In the genomic region with DNA sequence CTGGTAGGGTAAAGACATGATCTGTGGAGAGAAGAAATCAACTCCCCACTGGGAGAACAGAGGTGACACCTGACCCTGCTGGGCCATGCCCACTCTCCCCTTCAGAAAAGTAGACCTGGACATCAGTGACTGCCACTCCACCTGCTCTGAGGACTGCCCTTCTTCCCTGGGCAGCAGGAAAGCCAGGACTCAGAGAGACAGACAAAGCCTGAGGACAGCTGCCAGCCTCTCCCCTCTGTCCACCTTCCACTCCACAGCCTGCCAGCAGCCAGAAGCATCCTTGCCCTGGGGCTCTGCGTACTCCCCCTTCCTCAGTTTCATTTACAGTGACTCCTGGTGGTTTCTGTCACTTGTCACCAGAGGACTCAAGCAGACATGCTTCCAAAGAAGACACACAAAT, we compare ENCODE assay signal across 21 cellular contexts. TPM values are rescaled to one million over a fixed set of nuclear protein-coding genes. Genes with fewer than 3 reads are reported as not detected.
DNase-seq lines count a peak whose midpoint lies in the region; ATAC-seq and TF ChIP-seq lines count a peak whose summit lies in the region.
"Had no signal": no experiment of that assay in that cellular context is flagged by ENCODE, and none has a peak within 500 bp of the region (broad histone marks: within the 10 kb centered on the region; RNA-seq: fewer than 3 reads in every experiment).

No MANE protein-coding gene starts in this region.

- H3K4ac ChIP-seq in neuronal stem cell (ENCODE audit: low read length), result no peak overlapping the region

- DNase-seq in cardiac septum (ENCODE audit: low spot score), result peak; percentile 66
- DNase-seq in left cardiac atrium, result no peak
- no peak for DNase-seq in central memory CD8-positive, alpha-beta T cell (ENCODE audit: low spot score in 2 of 2)
- DNase-seq in neuronal stem cell (ENCODE audit: low spot score), result no peak
- DNase-seq in substantia nigra (lab: John Stamatoyannopoulos, UW), result no peak
- DNase-seq in dorsolateral prefrontal cortex, result no peak
- DNase-seq in DMS79 (lab: John Stamatoyannopoulos, UW), result no peak
- no peak for DNase-seq in HCEC 1CT
- DNase-seq: activated naive CD4-positive, alpha-beta T cell treated with anti-CD3 and anti-CD28 coated beads, Interleukin-2, amount 10 ng/mL, durations not matched to agents 7 days and 5 days; activated T-cell treated with anti-CD3 and anti-CD28 coated beads, Interleukin-2, amount 50 U/mL, for 48 hours; GOT3; Karpas-422; NCI-H1694; NCI-H2171 treated with DMSO at 0.1 percent for 48 hours; NCI-H524 treated with DMSO at 0.1 percent for 48 hours; transverse colon had no signal

- no peak overlapping the region for H3K4me3 ChIP-seq in neuronal stem cell (ENCODE audit: low read length in 2 of 2)
- H3K4me3 ChIP-seq in dorsolateral prefrontal cortex, result no peak overlapping the region
- H3K4me3 ChIP-seq: BLaER1, Peyer's patch, transverse colon had no signal

- no CpG with 5 or more reads among the region's 1 CpG for WGBS in neuronal stem cell (ENCODE audit: extremely low coverage in 2 of 2, insufficient read length in 2 of 2, insufficient replicate concordance in 1 of 2), 2 donors

- no peak for ATAC-seq in left cardiac atrium
- ATAC-seq in central memory CD8-positive, alpha-beta T cell (replicated peaks; ENCODE audit: extremely low read depth, poor library complexity, severe bottlenecking), result no peak
- ATAC-seq: natural killer cell treated with Interleukin-12 subunit alpha and Interleukin-12 subunit beta and Interleukin-15 and Interleukin-18, amount 100 ng/mL, for 72 hours; sciatic nerve had no signal

- no peak overlapping the region for H3K4me2 ChIP-seq in neuronal stem cell (ENCODE audit: insufficient read depth, low read length, poor library complexity, severe bottlenecking)
- H3K4me2 ChIP-seq: BLaER1 had no signal

- H3K9me3 Mint-ChIP-seq in central memory CD8-positive, alpha-beta T cell, result no peaks in the 10 kb centered on the region
- H3K9me3 Mint-ChIP-seq: activated naive CD4-positive, alpha-beta T cell treated with anti-CD3 and anti-CD28 coated beads, Interleukin-2, amount 10 ng/mL, durations not matched to agents 7 days and 5 days; mesothelial cell of epicardium; natural killer cell treated with Interleukin-12 subunit alpha and Interleukin-12 subunit beta and Interleukin-15 and Interleukin-18, amount 100 ng/mL, for 72 hours had no signal

- H3K9me3 ChIP-seq in neuronal stem cell (replicated peaks in 1 of 2; ENCODE audit: control insufficient read depth in 2 of 2, insufficient read depth in 1 of 2, low read depth in 1 of 2, low read length in 2 of 2), result no peaks in the 10 kb centered on the region
- H3K9me3 ChIP-seq: BLaER1, Peyer's patch, transverse colon had no signal

- H3K9ac ChIP-seq in neuronal stem cell (ENCODE audit: low read depth, low read length, poor library complexity), result peak overlapping the region; percentile 27
- H3K9ac ChIP-seq: BLaER1 had no signal

- peaks cover 31% of the 10 kb centered on the region for H3K4me1 Mint-ChIP-seq in central memory CD8-positive, alpha-beta T cell

- no peak overlapping the region for H2BK120ac ChIP-seq in neuronal stem cell (ENCODE audit: low read depth, low read length)

- intact Hi-C loops in cardiac septum (cut with DNase I), result no loop called here
- intact Hi-C loops in left cardiac atrium (cut with DNase I), result no loop called here
- intact Hi-C loops in dorsolateral prefrontal cortex (cut with DNase I), result no loop called here

- no peak overlapping the region for H2AK5ac ChIP-seq in neuronal stem cell (ENCODE audit: low read depth, low read length)

- H3K27me3 ChIP-seq in neuronal stem cell (ENCODE audit: control insufficient read depth in 3 of 3, insufficient read depth in 3 of 3, low read depth in 1 of 3, low read length in 3 of 3), result no peaks in the 10 kb centered on the region
- no peaks in the 10 kb centered on the region for H3K27me3 ChIP-seq in dorsolateral prefrontal cortex
- H3K27me3 ChIP-seq: BLaER1, Peyer's patch, transverse colon had no signal

- H4K8ac ChIP-seq in neuronal stem cell (ENCODE audit: low read depth, low read length), result no peak overlapping the region

- H3K27ac Mint-ChIP-seq in central memory CD8-positive, alpha-beta T cell (ENCODE audit: low read depth), result peak overlapping the region; percentile 70
- H3K27ac Mint-ChIP-seq: activated naive CD4-positive, alpha-beta T cell treated with anti-CD3 and anti-CD28 coated beads, Interleukin-2, amount 10 ng/mL, durations not matched to agents 7 days and 5 days; mesothelial cell of epicardium; natural killer cell treated with Interleukin-12 subunit alpha and Interleukin-12 subunit beta and Interleukin-15 and Interleukin-18, amount 100 ng/mL, for 72 hours had no signal

- peaks cover 22 to 80% of the 10 kb centered on the region in 2 donors for H3K36me3 ChIP-seq in neuronal stem cell (replicated peaks in 1 of 2; ENCODE audit: control insufficient read depth in 2 of 2, insufficient read depth in 2 of 2, low read length in 2 of 2)

- H2BK5ac ChIP-seq in neuronal stem cell (ENCODE audit: low read length), result no peak overlapping the region

- H3K14ac ChIP-seq in neuronal stem cell (ENCODE audit: low read length), result no peak overlapping the region

- H2BK12ac ChIP-seq in neuronal stem cell (ENCODE audit: low read length), result no peak overlapping the region

- H4K91ac ChIP-seq in neuronal stem cell (ENCODE audit: low read depth, low read length, poor library complexity), result no peak overlapping the region

- H2BK15ac ChIP-seq in neuronal stem cell (ENCODE audit: low read length), result no peak overlapping the region

- H3K4me3 Mint-ChIP-seq in central memory CD8-positive, alpha-beta T cell, result peak overlapping the region; percentile 25
- H3K4me3 Mint-ChIP-seq: activated naive CD4-positive, alpha-beta T cell treated with anti-CD3 and anti-CD28 coated beads, Interleukin-2, amount 10 ng/mL, durations not matched to agents 7 days and 5 days; mesothelial cell of epicardium; natural killer cell treated with Interleukin-12 subunit alpha and Interleukin-12 subunit beta and Interleukin-15 and Interleukin-18, amount 100 ng/mL, for 72 hours had no signal

- H2AFZ ChIP-seq in neuronal stem cell (ENCODE audit: low read length), result no peak overlapping the region

- H3K36me3 Mint-ChIP-seq in central memory CD8-positive, alpha-beta T cell (ENCODE audit: insufficient read depth), result peaks cover 62% of the 10 kb centered on the region
- H3K36me3 Mint-ChIP-seq: natural killer cell treated with Interleukin-12 subunit alpha and Interleukin-12 subunit beta and Interleukin-15 and Interleukin-18, amount 100 ng/mL, for 72 hours had no signal

- H3K27ac ChIP-seq in neuronal stem cell (replicated peaks; ENCODE audit: low read length), result no peak overlapping the region
- H3K27ac ChIP-seq in substantia nigra (ENCODE audit: low read depth, low read length, poor library complexity, severe bottlenecking), result no peak overlapping the region
- H3K27ac ChIP-seq in dorsolateral prefrontal cortex, result peak overlapping the region in 3 of 59 donors; percentile 10 to 91 (median 45)
- H3K27ac ChIP-seq: BLaER1, Peyer's patch had no signal

- no peaks in the 10 kb centered on the region for H3K4me1 ChIP-seq in neuronal stem cell (ENCODE audit: control insufficient read depth in 2 of 2, insufficient read depth in 1 of 2, low read depth in 1 of 2, low read length in 2 of 2)

- H3K79me1 ChIP-seq in neuronal stem cell (ENCODE audit: low read depth, low read length), result peaks cover 8% of the 10 kb centered on the region

- H3K27me3 Mint-ChIP-seq in central memory CD8-positive, alpha-beta T cell, result no peaks in the 10 kb centered on the region
- H3K27me3 Mint-ChIP-seq: activated naive CD4-positive, alpha-beta T cell treated with anti-CD3 and anti-CD28 coated beads, Interleukin-2, amount 10 ng/mL, durations not matched to agents 7 days and 5 days; natural killer cell treated with Interleukin-12 subunit alpha and Interleukin-12 subunit beta and Interleukin-15 and Interleukin-18, amount 100 ng/mL, for 72 hours had no signal

- no peak overlapping the region for H3K23ac ChIP-seq in neuronal stem cell (ENCODE audit: low read depth, low read length, poor library complexity)

- no peak overlapping the region for H3K18ac ChIP-seq in neuronal stem cell (ENCODE audit: low read length)

- no peak for TF ChIP-seq CTCF in dorsolateral prefrontal cortex (IDR thresholded peaks at IDR 0.05 in 54 of 56, conservative IDR thresholded peaks at IDR 0.05 in 2 of 56; ENCODE audit: low read depth in 1 of 56, partially characterized antibody in 56 of 56)

RNA-seq across cellular contexts. Expression of gene ZDHHC7, which starts 24.5 kb away (rescaled TPM):
- total RNA-seq in cardiac septum (43.7 TPM), left cardiac atrium (10 to 100 TPM; 33.2 to 35.2 TPM), dorsolateral prefrontal cortex (10 to 100 TPM; 22.0 to 43.5 (median 31.1) TPM)
- polyA plus RNA-seq in neuronal stem cell (2013, experiment 1 of 2), result 32.5 TPM
- polyA plus RNA-seq in neuronal stem cell (2013, experiment 2 of 2), result 32.9 TPM

RNA-seq across cellular contexts. Expression of gene KIAA0513, which starts 40.7 kb away (rescaled TPM):
- 8.3 TPM for total RNA-seq in cardiac septum
- 10 to 100 TPM in 1 of 2 donors, 1 to 10 TPM in 1; 9.2 to 10.4 TPM for total RNA-seq in left cardiac atrium
- 4.4 TPM for polyA plus RNA-seq in neuronal stem cell (2013, experiment 1 of 2)
- polyA plus RNA-seq in neuronal stem cell (2013, experiment 2 of 2), result 5.5 TPM
- total RNA-seq in dorsolateral prefrontal cortex, result 100 to 1,000 TPM in 119 of 120 experiments, 10 to 100 TPM in 1; 72.3 to 269 (median 208) TPM
